In the genomic region with DNA sequence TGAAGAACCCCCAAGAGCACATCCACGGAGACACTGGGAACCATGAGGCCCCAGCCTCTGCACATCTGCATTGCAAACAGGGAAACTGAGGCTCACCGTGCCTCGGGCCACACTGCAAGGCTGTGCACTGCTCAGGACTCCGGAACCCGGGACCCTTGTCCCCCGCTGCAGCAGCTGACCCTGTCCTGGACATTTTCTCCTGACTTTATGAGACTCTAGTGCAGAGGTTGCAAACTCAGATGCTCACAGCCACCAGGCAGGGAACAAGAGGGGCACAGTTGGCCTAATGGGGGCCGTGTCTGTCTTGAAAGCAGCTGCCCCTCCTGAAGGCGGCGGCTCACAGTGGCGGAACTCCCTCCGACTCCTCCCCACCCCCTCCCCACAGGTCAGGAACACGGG, we compare ENCODE assay signal across 34 cellular contexts. TPM values are rescaled to one million over a fixed set of nuclear protein-coding genes. Genes with fewer than 3 reads are reported as not detected.
"Had no signal": no experiment of that assay in that cellular context is flagged by ENCODE, and none has a peak within 500 bp of the region (broad histone marks: within the 10 kb centered on the region; RNA-seq: fewer than 3 reads in every experiment).

No MANE protein-coding gene starts in this region.

- H3K4me3 Mint-ChIP-seq: activated B cell treated with CpG ODN at 0.5 μM for 24 hours; activated CD8-positive, alpha-beta T cell treated with anti-CD3 and anti-CD28 coated beads for 36 hours; activated naive CD8-positive, alpha-beta T cell; activated T-cell treated with anti-CD3 and anti-CD28 coated beads, Interleukin-2, amount 50 U/mL, for 4 hours; activated T-helper 17 cell treated with anti-CD3 and anti-CD28 coated beads, Interleukin-2, amount 50 U/mL, for 72 hours; central memory CD8-positive, alpha-beta T cell; dendritic cell treated with granulocyte-macrophage colony-stimulating factor and Interleukin-4, amounts not matched to agents 40 ng/mL and 50 ng/mL, for 4 days; nephron; stimulated activated naive B cell treated with anti-CD40 and anti-IgM and Interleukin-4, amounts not matched to agents 10 μg/mL and 1 μg/mL and 100 μg/mL, for 72 hours; T-helper 2 cell treated with Interferon-gamma antibody and Interleukin-4, amounts not matched to agents 5 μg/mL and 100 μg/mL, for 36 hours had no signal

- ATAC-seq: activated CD8-positive, alpha-beta T cell treated with anti-CD3 and anti-CD28 coated beads for 36 hours; activated T-cell treated with anti-CD3 and anti-CD28 coated beads, Interleukin-2, amount 50 U/mL, for 4 hours; activated T-helper 17 cell treated with anti-CD3 and anti-CD28 coated beads, Interleukin-2, amount 50 U/mL, for 72 hours; heart right ventricle; sciatic nerve; stimulated activated naive B cell treated with anti-CD40 and anti-IgM and Interleukin-4, amounts not matched to agents 10 μg/mL and 1 μg/mL and 100 μg/mL, for 72 hours had no signal

- H3K27ac ChIP-seq: esophagus squamous epithelium, heart right ventricle, left ventricle myocardium inferior, ovary, prostate gland, skin epidermis, stomach, thyroid gland, upper lobe of left lung, vagina had no signal

- H3K9me3 Mint-ChIP-seq: activated B cell treated with CpG ODN at 0.5 μM for 24 hours; activated CD8-positive, alpha-beta T cell treated with anti-CD3 and anti-CD28 coated beads for 36 hours; activated T-cell treated with anti-CD3 and anti-CD28 coated beads, Interleukin-2, amount 50 U/mL, for 4 hours; activated T-helper 17 cell treated with anti-CD3 and anti-CD28 coated beads, Interleukin-2, amount 50 U/mL, for 72 hours; central memory CD8-positive, alpha-beta T cell; dendritic cell treated with granulocyte-macrophage colony-stimulating factor and Interleukin-4, amounts not matched to agents 40 ng/mL and 50 ng/mL, for 4 days; nephron; stimulated activated naive B cell treated with anti-CD40 and anti-IgM and Interleukin-4, amounts not matched to agents 10 μg/mL and 1 μg/mL and 100 μg/mL, for 72 hours; T-helper 2 cell treated with Interferon-gamma antibody and Interleukin-4, amounts not matched to agents 5 μg/mL and 100 μg/mL, for 36 hours had no signal

- DNase-seq: activated B cell treated with CpG ODN at 0.5 μM for 24 hours; activated CD4-positive, alpha-beta T cell treated with anti-CD3 and anti-CD28 coated beads, Interleukin-2, amount 50 U/mL, for 1 hour; activated CD8-positive, alpha-beta T cell treated with anti-CD3 and anti-CD28 coated beads for 36 hours; activated gamma-delta T cell treated with Interleukin-2 at 50 U/mL for 16 hours; activated T-cell treated with anti-CD3 and anti-CD28 coated beads, Interleukin-2, amount 50 U/mL, for 4 hours; anterior cingulate cortex; esophagus squamous epithelium; foreskin melanocyte; heart right ventricle; left ventricle myocardium inferior; ovary; retina; stimulated activated CD4-positive, alpha-beta T cell treated with anti-CD3 and anti-CD28 coated beads, Interleukin-12 subunit alpha, Interleukin-12 subunit beta, amount 100 ng/mL, for 4 hours; stimulated activated CD4-positive, alpha-beta T cell treated with anti-CD3 and anti-CD28 coated beads, Interleukin-4, amount 100 ng/mL, for 4 hours; stimulated activated CD8-positive, alpha-beta memory T cell treated with anti-CD3 and anti-CD28 coated beads, Interleukin-4, amount 100 ng/mL, for 48 hours; stimulated activated naive B cell treated with anti-CD40 and anti-IgM and Interleukin-4, amounts not matched to agents 10 μg/mL and 1 μg/mL and 100 μg/mL, for 72 hours; stomach; thyroid gland had no signal

- H3K4me3 ChIP-seq: esophagus squamous epithelium, heart right ventricle, left ventricle myocardium inferior, lung, ovary, prostate gland, skin epidermis, stomach, thyroid gland, upper lobe of left lung, vagina had no signal

- H3K27ac Mint-ChIP-seq: activated B cell treated with CpG ODN at 0.5 μM for 24 hours; activated CD8-positive, alpha-beta T cell treated with anti-CD3 and anti-CD28 coated beads for 36 hours; activated naive CD8-positive, alpha-beta T cell; activated T-helper 17 cell treated with anti-CD3 and anti-CD28 coated beads, Interleukin-2, amount 50 U/mL, for 72 hours; dendritic cell treated with granulocyte-macrophage colony-stimulating factor and Interleukin-4, amounts not matched to agents 40 ng/mL and 50 ng/mL, for 4 days; nephron; stimulated activated naive B cell treated with anti-CD40 and anti-IgM and Interleukin-4, amounts not matched to agents 10 μg/mL and 1 μg/mL and 100 μg/mL, for 72 hours; T-helper 2 cell treated with Interferon-gamma antibody and Interleukin-4, amounts not matched to agents 5 μg/mL and 100 μg/mL, for 36 hours had no signal

- H3K9me3 ChIP-seq: esophagus squamous epithelium, heart right ventricle, ovary, prostate gland, thyroid gland, upper lobe of left lung, vagina had no signal

- H3K4me1 Mint-ChIP-seq: activated B cell treated with CpG ODN at 0.5 μM for 24 hours; activated T-helper 17 cell treated with anti-CD3 and anti-CD28 coated beads, Interleukin-2, amount 50 U/mL, for 72 hours; stimulated activated naive B cell treated with anti-CD40 and anti-IgM and Interleukin-4, amounts not matched to agents 10 μg/mL and 1 μg/mL and 100 μg/mL, for 72 hours had no signal

- H3K4me1 ChIP-seq: esophagus squamous epithelium, heart right ventricle, left ventricle myocardium inferior, prostate gland, stomach, thyroid gland, upper lobe of left lung, vagina had no signal

- H3K27me3 ChIP-seq: ovary, thyroid gland, upper lobe of left lung, vagina had no signal

- H3K36me3 Mint-ChIP-seq: activated naive CD8-positive, alpha-beta T cell; stimulated activated naive B cell treated with anti-CD40 and anti-IgM and Interleukin-4, amounts not matched to agents 10 μg/mL and 1 μg/mL and 100 μg/mL, for 72 hours had no signal

- H3K36me3 ChIP-seq: esophagus squamous epithelium, heart right ventricle, left ventricle myocardium inferior, ovary, prostate gland, stomach, thyroid gland, upper lobe of left lung, vagina had no signal

RNA-seq across cellular contexts. Expression of gene IGLON5, which starts 16.5 kb away (rescaled TPM):
- total RNA-seq: activated B cell treated with CpG ODN at 0.5 μM for 24 hours, bronchial epithelial cell, esophagus squamous epithelium, glomerular endothelial cell, left ventricle myocardium inferior, sciatic nerve, vagina had no signal

RNA-seq across cellular contexts. Expression of gene SIGLECL1, which starts 44.1 kb away (rescaled TPM):
- total RNA-seq: activated B cell treated with CpG ODN at 0.5 μM for 24 hours; activated CD8-positive, alpha-beta T cell treated with anti-CD3 and anti-CD28 coated beads for 36 hours; activated T-cell treated with anti-CD3 and anti-CD28 coated beads, Interleukin-2, amount 50 U/mL, for 4 hours; bronchial epithelial cell; esophagus squamous epithelium; glomerular endothelial cell; heart right ventricle; left ventricle myocardium inferior; lung; mucosa of gallbladder; ovary; sciatic nerve; stomach; thyroid gland; upper lobe of left lung; vagina had no signal
- polyA plus RNA-seq: adipose tissue, heart right ventricle, ovary, stomach had no signal
